8 cellular contexts compared by ENCODE assay signal in the genomic region with DNA sequence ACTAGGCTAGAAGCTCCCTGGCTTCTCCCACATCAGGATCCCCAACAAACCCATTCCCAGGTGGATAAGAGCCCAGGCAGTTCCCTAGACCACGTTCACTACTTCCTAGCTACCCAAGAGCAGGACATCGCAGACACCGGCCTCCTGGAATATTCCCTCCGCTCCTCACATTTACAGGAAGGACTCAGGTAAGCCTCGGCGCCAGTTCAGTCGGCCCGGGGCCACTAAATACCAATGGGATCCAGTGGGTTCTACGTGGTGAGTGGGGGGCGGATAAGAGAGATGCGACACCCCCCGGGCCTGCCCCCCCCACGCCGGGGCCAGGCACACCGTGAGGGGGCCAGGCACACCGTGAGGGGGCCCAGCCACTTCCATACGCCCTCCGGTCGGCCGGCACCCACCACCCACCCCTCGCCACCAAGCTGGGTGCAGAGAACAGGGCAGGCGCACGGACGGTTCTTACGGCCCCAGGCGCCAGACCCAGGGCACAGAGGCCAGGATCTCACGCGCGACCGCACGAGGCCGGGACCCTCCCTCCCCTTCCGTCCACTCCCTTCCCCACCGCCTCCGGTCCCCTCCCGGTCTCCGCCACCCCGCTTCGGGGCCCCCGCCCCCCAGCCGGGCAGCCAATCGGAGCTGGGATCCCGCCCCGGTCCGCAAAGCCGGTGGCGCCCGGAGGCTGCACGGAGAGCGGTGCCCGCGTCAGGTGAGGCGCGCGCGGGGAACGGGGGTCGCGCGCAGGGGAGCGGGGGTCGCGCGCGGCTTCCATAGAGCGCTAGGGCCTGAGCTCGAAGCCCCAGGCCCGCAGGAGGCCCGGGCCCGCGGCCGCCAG.
A peak's percentile ranks its signal among the peaks of the same experiment; 100 is the strongest.
DNase-seq lines count a peak whose midpoint lies in the region; ATAC-seq lines count a peak whose summit lies in the region.

A gene with protein sequence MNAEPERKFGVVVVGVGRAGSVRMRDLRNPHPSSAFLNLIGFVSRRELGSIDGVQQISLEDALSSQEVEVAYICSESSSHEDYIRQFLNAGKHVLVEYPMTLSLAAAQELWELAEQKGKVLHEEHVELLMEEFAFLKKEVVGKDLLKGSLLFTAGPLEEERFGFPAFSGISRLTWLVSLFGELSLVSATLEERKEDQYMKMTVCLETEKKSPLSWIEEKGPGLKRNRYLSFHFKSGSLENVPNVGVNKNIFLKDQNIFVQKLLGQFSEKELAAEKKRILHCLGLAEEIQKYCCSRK (plus strand): TSS at position 652 of the 832 bp plus-strand sequence. CDS start 12,479 bp downstream, outside the sequence.

- DNase-seq in NCI-H2107 (lab: John Stamatoyannopoulos, UW) (peak; percentile 17), NCI-H2107 treated with DMSO at 0.1 percent for 48 hours (lab: John Stamatoyannopoulos, UW; ENCODE audit: unreplicated experiment) (no peak), NCI-H69 (lab: John Stamatoyannopoulos, UW) (peak; percentile 71), activated T-cell treated with anti-CD3 and anti-CD28 coated beads for 1 hour (ENCODE audit: low read depth) (peak; percentile 52), epithelial cell of prostate (ENCODE audit: low read depth, low spot score) (no peak)
- DNase-seq in stimulated activated CD8-positive, alpha-beta memory T cell treated with anti-CD3 and anti-CD28 coated beads, Interleukin-4, amount 100 ng/mL, for 48 hours: peak; percentile 72

- H3K27me3 ChIP-seq in mucosa of rectum (ENCODE audit: control insufficient read depth in 2 of 2, insufficient read depth in 2 of 2, low read length in 2 of 2): peaks cover 2 to 4% of the 10 kb centered on the region in 2 donors

- H3K36me3 ChIP-seq in mucosa of rectum (ENCODE audit: control insufficient read depth in 2 of 2, insufficient read depth in 2 of 2, low read length in 2 of 2): no peaks in the 10 kb centered on the region

- peak within 1 kb of the TSS; percentile 36 to 58 for H3K9ac ChIP-seq in mucosa of rectum (ENCODE audit: low read depth in 1 of 2, low read length in 2 of 2)

- ATAC-seq in HG02759 (IDR thresholded peaks at IDR 0.05; ENCODE audit: unreplicated experiment): peak; percentile 81

- H3K4me3 ChIP-seq in mucosa of rectum (ENCODE audit: low read length in 2 of 2): peak within 1 kb of the TSS; percentile 59 to 77

- H3K9me3 ChIP-seq in mucosa of rectum (ENCODE audit: control insufficient read depth in 2 of 2, low read length in 2 of 2): no peaks in the 10 kb centered on the region

- peaks cover 0 to 4% of the 10 kb centered on the region in 2 donors for H3K4me1 ChIP-seq in mucosa of rectum (ENCODE audit: control insufficient read depth in 2 of 2, insufficient read depth in 2 of 2, low read length in 2 of 2)

- H3K27ac ChIP-seq in epithelial cell of prostate (peak within 1 kb of the TSS; percentile 3), mucosa of rectum (ENCODE audit: low read depth in 2 of 2, low read length in 2 of 2) (peak within 1 kb of the TSS; percentile 57 to 63)

Comparison
In these comparisons a context has a peak if more than half of its experiments do, and no peak if none do; other contexts are left out.
1. DNase-seq: peak in NCI-H2107 (single experiment), NCI-H69 (single experiment), activated T-cell treated with anti-CD3 and anti-CD28 coated beads for 1 hour (single experiment) and stimulated activated CD8-positive, alpha-beta memory T cell treated with anti-CD3 and anti-CD28 coated beads, Interleukin-4, amount 100 ng/mL, for 48 hours (single experiment); none in NCI-H2107 treated with DMSO at 0.1 percent for 48 hours (single experiment) and epithelial cell of prostate (single experiment).